ENCODE assay signal across 38 cellular contexts in the genomic region with DNA sequence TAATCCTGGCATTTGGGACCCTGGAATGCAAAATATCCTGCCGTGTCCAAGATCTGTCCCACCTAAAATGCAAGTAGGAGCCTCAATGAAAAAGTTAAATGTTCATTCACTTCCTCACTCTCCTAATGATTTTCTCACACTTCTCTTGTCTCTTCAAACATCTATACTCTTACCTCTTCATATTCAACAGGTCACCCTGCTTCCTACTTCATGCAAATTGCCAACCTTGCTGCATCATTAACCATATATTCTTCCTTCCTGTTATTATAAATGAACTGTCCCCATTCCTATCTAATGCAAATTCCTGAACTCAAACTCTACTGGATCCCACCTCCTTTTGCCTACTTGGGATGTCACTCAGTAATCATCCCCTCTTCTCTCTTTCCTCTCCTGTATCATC.
"Had no signal": no experiment of that assay in that cellular context is flagged by ENCODE, and none has a peak within 500 bp of the region (broad histone marks: within the 10 kb centered on the region; RNA-seq: fewer than 3 reads in every experiment).

No MANE protein-coding gene starts in this region.

- H3K27ac Mint-ChIP-seq: activated CD4-positive, alpha-beta memory T cell treated with anti-CD3 and anti-CD28 coated beads for 36 hours; activated CD4-positive, alpha-beta T cell treated with anti-CD3 and anti-CD28 coated beads for 36 hours; activated CD4-positive, alpha-beta T cell treated with anti-CD3 and anti-CD28 coated beads, Interleukin-2, amount 10 ng/mL, durations not matched to agents 24 days and 14 days; activated CD8-positive, alpha-beta memory T cell treated with anti-CD3 and anti-CD28 coated beads, Interleukin-2, amount 10 ng/mL, durations not matched to agents 7 days and 5 days; activated CD8-positive, alpha-beta T cell treated with anti-CD3 and anti-CD28 coated beads, Interleukin-2, amount 10 ng/mL, durations not matched to agents 7 days and 5 days; activated naive CD4-positive, alpha-beta T cell treated with anti-CD3 and anti-CD28 coated beads for 36 hours; activated naive CD4-positive, alpha-beta T cell treated with anti-CD3 and anti-CD28 coated beads, Interleukin-2, amount 50 U/mL, for 24 hours; activated naive CD8-positive, alpha-beta T cell treated with anti-CD3 and anti-CD28 coated beads for 36 hours; activated naive CD8-positive, alpha-beta T cell treated with anti-CD3 and anti-CD28 coated beads, Interleukin-2, amount 50 U/mL, for 24 hours; activated T-helper 1 cell treated with anti-CD3 and anti-CD28 coated beads, Interleukin-12 subunit alpha, Interleukin-12 subunit beta, Interleukin-2, Interleukin-4 antibody, amounts not matched to agents 30 ng/mL and 10 ng/mL and 1 ng/mL, durations not matched to agents 14 hours and 24 hours and 36 hours; activated T-helper 2 cell treated with anti-CD3 and anti-CD28 coated beads, Interferon-gamma antibody, Interleukin-2, Interleukin-4, amounts not matched to agents 10 μg/mL and 5 μg/mL and 100 μg/mL, durations not matched to agents 14 hours and 24 hours and 36 hours; brain; endodermal cell; T-helper 17 cell; T-helper 2 cell treated with Interferon-gamma antibody and Interleukin-4, amounts not matched to agents 5 μg/mL and 100 μg/mL, for 36 hours had no signal

- H3K4me3 ChIP-seq: adrenal gland, ascending aorta, breast epithelium, cardiac muscle cell, colonic mucosa, dorsolateral prefrontal cortex, heart left ventricle had no signal

- H3K4me3 Mint-ChIP-seq: activated CD4-positive, alpha-beta memory T cell treated with anti-CD3 and anti-CD28 coated beads for 36 hours; activated CD4-positive, alpha-beta T cell treated with anti-CD3 and anti-CD28 coated beads for 36 hours; activated CD4-positive, alpha-beta T cell treated with anti-CD3 and anti-CD28 coated beads, Interleukin-2, amount 10 ng/mL, durations not matched to agents 24 days and 14 days; activated CD8-positive, alpha-beta memory T cell treated with anti-CD3 and anti-CD28 coated beads, Interleukin-2, amount 10 ng/mL, durations not matched to agents 7 days and 5 days; activated CD8-positive, alpha-beta T cell treated with anti-CD3 and anti-CD28 coated beads, Interleukin-2, amount 10 ng/mL, durations not matched to agents 7 days and 5 days; activated naive CD4-positive, alpha-beta T cell treated with anti-CD3 and anti-CD28 coated beads for 36 hours; activated naive CD4-positive, alpha-beta T cell treated with anti-CD3 and anti-CD28 coated beads, Interleukin-2, amount 50 U/mL, for 24 hours; activated naive CD8-positive, alpha-beta T cell treated with anti-CD3 and anti-CD28 coated beads for 36 hours; activated naive CD8-positive, alpha-beta T cell treated with anti-CD3 and anti-CD28 coated beads, Interleukin-2, amount 50 U/mL, for 24 hours; activated T-helper 1 cell treated with anti-CD3 and anti-CD28 coated beads, Interleukin-12 subunit alpha, Interleukin-12 subunit beta, Interleukin-2, Interleukin-4 antibody, amounts not matched to agents 30 ng/mL and 10 ng/mL and 1 ng/mL, durations not matched to agents 14 hours and 24 hours and 36 hours; brain; endodermal cell; T-helper 17 cell; T-helper 2 cell treated with Interferon-gamma antibody and Interleukin-4, amounts not matched to agents 5 μg/mL and 100 μg/mL, for 36 hours had no signal

- H3K9me3 Mint-ChIP-seq: activated CD4-positive, alpha-beta T cell treated with anti-CD3 and anti-CD28 coated beads, Interleukin-2, amount 10 ng/mL, durations not matched to agents 24 days and 14 days; activated naive CD4-positive, alpha-beta T cell treated with anti-CD3 and anti-CD28 coated beads, Interleukin-2, amount 50 U/mL, for 24 hours; activated naive CD8-positive, alpha-beta T cell treated with anti-CD3 and anti-CD28 coated beads for 36 hours; activated T-helper 1 cell treated with anti-CD3 and anti-CD28 coated beads, Interleukin-12 subunit alpha, Interleukin-12 subunit beta, Interleukin-2, Interleukin-4 antibody, amounts not matched to agents 30 ng/mL and 10 ng/mL and 1 ng/mL, durations not matched to agents 14 hours and 24 hours and 36 hours had no signal

- ATAC-seq: activated CD4-positive, alpha-beta T cell treated with anti-CD3 and anti-CD28 coated beads for 36 hours; activated CD8-positive, alpha-beta memory T cell treated with anti-CD3 and anti-CD28 coated beads, Interleukin-2, amount 10 ng/mL, durations not matched to agents 7 days and 5 days; activated CD8-positive, alpha-beta T cell treated with anti-CD3 and anti-CD28 coated beads, Interleukin-2, amount 10 ng/mL, durations not matched to agents 7 days and 5 days; activated naive CD8-positive, alpha-beta T cell treated with anti-CD3 and anti-CD28 coated beads, Interleukin-2, amount 50 U/mL, for 24 hours; esophagus mucosa; heart left ventricle; T-helper 17 cell had no signal

- H3K4me1 Mint-ChIP-seq: activated CD4-positive, alpha-beta T cell treated with anti-CD3 and anti-CD28 coated beads for 36 hours; activated CD4-positive, alpha-beta T cell treated with anti-CD3 and anti-CD28 coated beads, Interleukin-2, amount 10 ng/mL, durations not matched to agents 24 days and 14 days; activated CD8-positive, alpha-beta memory T cell treated with anti-CD3 and anti-CD28 coated beads, Interleukin-2, amount 10 ng/mL, durations not matched to agents 7 days and 5 days; activated naive CD4-positive, alpha-beta T cell treated with anti-CD3 and anti-CD28 coated beads, Interleukin-2, amount 50 U/mL, for 24 hours; activated naive CD8-positive, alpha-beta T cell treated with anti-CD3 and anti-CD28 coated beads for 36 hours; activated naive CD8-positive, alpha-beta T cell treated with anti-CD3 and anti-CD28 coated beads, Interleukin-2, amount 50 U/mL, for 24 hours; brain; endodermal cell; T-helper 17 cell had no signal

- H3K36me3 ChIP-seq: adrenal gland, ascending aorta, breast epithelium, cardiac muscle cell, colonic mucosa, heart left ventricle, WERI-Rb-1 had no signal

- H3K4me1 ChIP-seq: adrenal gland, ascending aorta, breast epithelium, colonic mucosa had no signal

- FAIRE-seq: frontal cortex had no signal

- H3K36me3 Mint-ChIP-seq: activated CD4-positive, alpha-beta memory T cell treated with anti-CD3 and anti-CD28 coated beads for 36 hours; activated CD8-positive, alpha-beta memory T cell treated with anti-CD3 and anti-CD28 coated beads, Interleukin-2, amount 10 ng/mL, durations not matched to agents 7 days and 5 days had no signal

- H3K27ac ChIP-seq: adrenal gland, ascending aorta, breast epithelium, cardiac muscle cell, colonic mucosa, dorsolateral prefrontal cortex, heart left ventricle, WERI-Rb-1 had no signal

- H3K9me3 ChIP-seq: adrenal gland, ascending aorta, breast epithelium, colonic mucosa, heart left ventricle had no signal

- DNase-seq: activated CD4-positive, alpha-beta memory T cell treated with anti-CD3 and anti-CD28 coated beads for 36 hours; activated CD4-positive, alpha-beta T cell treated with anti-CD3 and anti-CD28 coated beads for 36 hours; activated CD4-positive, alpha-beta T cell treated with anti-CD3 and anti-CD28 coated beads, Interleukin-2, amount 10 ng/mL, durations not matched to agents 24 days and 14 days; activated CD4-positive, CD25-positive, alpha-beta regulatory T cell; activated CD4-positive, CD25-positive, alpha-beta regulatory T cell treated with anti-CD3 and anti-CD28 coated beads, Interleukin-2, amount 50 U/mL, for 72 hours; activated CD8-positive, alpha-beta memory T cell treated with anti-CD3 and anti-CD28 coated beads, Interleukin-2, amount 10 ng/mL, durations not matched to agents 7 days and 5 days; activated CD8-positive, alpha-beta memory T cell treated with anti-CD3 and anti-CD28 coated beads, Interleukin-2, amount 50 U/mL, for 4 hours; activated CD8-positive, alpha-beta T cell treated with anti-CD3 and anti-CD28 coated beads, Interleukin-2, amount 10 ng/mL, durations not matched to agents 7 days and 5 days; activated effector memory CD4-positive, alpha-beta T cell treated with anti-CD3 and anti-CD28 coated beads, Interleukin-2, amount 50 U/mL, for 16 hours; activated naive CD4-positive, alpha-beta T cell treated with anti-CD3 and anti-CD28 coated beads for 36 hours; activated naive CD8-positive, alpha-beta T cell treated with anti-CD3 and anti-CD28 coated beads for 36 hours; activated naive CD8-positive, alpha-beta T cell treated with anti-CD3 and anti-CD28 coated beads, Interleukin-2, amount 50 U/mL, for 24 hours; activated T-cell treated with anti-CD3 and anti-CD28 coated beads, Interleukin-2, amount 50 U/mL, for 1 hour; activated T-cell treated with anti-CD3 and anti-CD28 coated beads, Interleukin-2, amount 50 U/mL, for 48 hours; adrenal gland; amygdala; central memory CD4-positive, alpha-beta T cell; cerebellar nuclear complex; colonic mucosa; dorsolateral prefrontal cortex; effector memory CD4-positive, alpha-beta T cell; endodermal cell; foreskin fibroblast; glutamatergic neuron; heart left ventricle; T-helper 17 cell; T1000; WERI-Rb-1 had no signal

- H3K27me3 Mint-ChIP-seq: activated CD4-positive, alpha-beta memory T cell treated with anti-CD3 and anti-CD28 coated beads for 36 hours; activated CD4-positive, alpha-beta T cell treated with anti-CD3 and anti-CD28 coated beads for 36 hours; activated CD4-positive, alpha-beta T cell treated with anti-CD3 and anti-CD28 coated beads, Interleukin-2, amount 10 ng/mL, durations not matched to agents 24 days and 14 days; activated CD8-positive, alpha-beta memory T cell treated with anti-CD3 and anti-CD28 coated beads, Interleukin-2, amount 10 ng/mL, durations not matched to agents 7 days and 5 days; activated naive CD4-positive, alpha-beta T cell treated with anti-CD3 and anti-CD28 coated beads, Interleukin-2, amount 50 U/mL, for 24 hours; activated naive CD8-positive, alpha-beta T cell treated with anti-CD3 and anti-CD28 coated beads for 36 hours; activated naive CD8-positive, alpha-beta T cell treated with anti-CD3 and anti-CD28 coated beads, Interleukin-2, amount 50 U/mL, for 24 hours; brain; T-helper 17 cell had no signal
